Comparison of ENCODE assay signal across 10 cellular contexts in the genomic region with DNA sequence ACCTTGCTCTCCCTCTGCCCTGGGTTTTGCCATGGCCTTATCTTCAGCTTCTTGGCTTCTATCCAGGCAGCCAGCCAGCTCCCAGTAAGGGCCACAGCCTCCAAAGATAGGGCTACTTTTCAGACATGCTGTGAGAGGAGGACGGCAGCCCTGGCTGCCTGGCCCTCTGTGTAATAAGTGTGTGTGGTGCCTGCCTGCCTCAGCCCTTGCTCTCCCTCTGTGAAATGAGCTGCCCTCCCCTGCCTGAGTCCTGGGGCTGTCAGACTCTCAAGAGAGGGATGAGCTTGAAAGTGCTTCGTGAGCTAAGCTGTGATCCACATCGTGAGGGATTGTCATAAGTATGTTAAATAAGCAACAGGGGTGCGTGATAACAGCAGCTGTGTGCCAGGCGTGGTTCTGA. TPM values are rescaled to one million over a fixed set of nuclear protein-coding genes. Genes with fewer than 3 reads are reported as not detected.
DNase-seq lines count a peak whose midpoint lies in the region; ATAC-seq lines count a peak whose summit lies in the region.
"Had no signal": no experiment of that assay in that cellular context is flagged by ENCODE, and none has a peak within 500 bp of the region (broad histone marks: within the 10 kb centered on the region; RNA-seq: fewer than 3 reads in every experiment).

No MANE protein-coding gene starts in this region.

- DNase-seq in GM03348 (ENCODE audit: low spot score): peak; percentile 56
- DNase-seq in right cardiac atrium: peak; percentile 69 to 83 (median 77)
- DNase-seq in stimulated activated effector memory CD8-positive, alpha-beta T cell treated with anti-CD3 and anti-CD28 coated beads, Interleukin-12 subunit alpha, Interleukin-12 subunit beta, amount 100 ng/mL, for 72 hours (ENCODE audit: low spot score in 2 of 2): no peak
- DNase-seq in T-helper 2 cell: no peak
- DNase-seq in CD8-positive, alpha-beta memory T cell: no peak
- DNase-seq: NK-92 treated with Interleukin-12 subunit alpha and Interleukin-12 subunit beta, amount 100 ng/mL, for 24 hours had no signal

- H3K9me3 ChIP-seq in right cardiac atrium (ENCODE audit: control insufficient read depth, low read length): no peaks in the 10 kb centered on the region
- H3K9me3 ChIP-seq in CD8-positive, alpha-beta memory T cell (ENCODE audit: low read length): no peaks in the 10 kb centered on the region

- WGBS in adipose tissue, 3 donors: 23 to 67% (median 59%) methylated on average over 5 of the region's 5 CpGs
- WGBS in right cardiac atrium: 42% methylated on average over 5 of the region's 5 CpGs

- no peaks in the 10 kb centered on the region for H3K36me3 Mint-ChIP-seq in stimulated activated effector memory CD8-positive, alpha-beta T cell treated with anti-CD3 and anti-CD28 coated beads, Interleukin-12 subunit alpha, Interleukin-12 subunit beta, amount 100 ng/mL, for 72 hours
- no peaks in the 10 kb centered on the region for H3K36me3 Mint-ChIP-seq in CD8-positive, alpha-beta memory T cell

- POLR2A ChIA-PET in CD8-positive, alpha-beta memory T cell (lab: Charles Lee): no interaction called here

- H3K27ac ChIP-seq in adipose tissue (ENCODE audit: low read depth, low read length) (peak overlapping the region; percentile 94), right cardiac atrium (ENCODE audit: low read length) (peak overlapping the region; percentile 88), skin epidermis (peak overlapping the region in 13 of 21 experiments; percentile 25 to 87 (median 55))
- H3K27ac ChIP-seq in CD8-positive, alpha-beta memory T cell (ENCODE audit: low read depth, low read length): no peak overlapping the region

- no peaks in the 10 kb centered on the region for H3K4me1 Mint-ChIP-seq in stimulated activated effector memory CD8-positive, alpha-beta T cell treated with anti-CD3 and anti-CD28 coated beads, Interleukin-12 subunit alpha, Interleukin-12 subunit beta, amount 100 ng/mL, for 72 hours
- no peaks in the 10 kb centered on the region for H3K4me1 Mint-ChIP-seq in CD8-positive, alpha-beta memory T cell

- H3K4me3 ChIP-seq in right cardiac atrium (ENCODE audit: low read length) (no peak overlapping the region), skin epidermis (no peak overlapping the region)
- H3K4me3 ChIP-seq in CD8-positive, alpha-beta memory T cell (ENCODE audit: low read length): no peak overlapping the region

- no peaks in the 10 kb centered on the region for H3K27me3 ChIP-seq in right cardiac atrium (ENCODE audit: control insufficient read depth, insufficient read depth)
- no peaks in the 10 kb centered on the region for H3K27me3 ChIP-seq in CD8-positive, alpha-beta memory T cell (ENCODE audit: insufficient read depth, low read length, poor library complexity, severe bottlenecking)

- CTCF ChIA-PET in CD8-positive, alpha-beta memory T cell (lab: Charles Lee): no interaction called here

- H3K27ac Mint-ChIP-seq in stimulated activated effector memory CD8-positive, alpha-beta T cell treated with anti-CD3 and anti-CD28 coated beads, Interleukin-12 subunit alpha, Interleukin-12 subunit beta, amount 100 ng/mL, for 72 hours: no peak overlapping the region
- H3K27ac Mint-ChIP-seq in CD8-positive, alpha-beta memory T cell: no peak overlapping the region
- H3K27ac Mint-ChIP-seq: stimulated activated naive CD8-positive, alpha-beta T cell treated with anti-CD3 and anti-CD28 coated beads, Interleukin-15, Interleukin-2, amounts not matched to agents 100 ng/mL and 50 ng/mL, for 24 hours had no signal

- no peaks in the 10 kb centered on the region for H3K36me3 ChIP-seq in CD8-positive, alpha-beta memory T cell (ENCODE audit: insufficient read depth, low read length)

- intact Hi-C loops in right cardiac atrium (cut with DNase I): no loop called here

- H3K4me3 Mint-ChIP-seq in stimulated activated effector memory CD8-positive, alpha-beta T cell treated with anti-CD3 and anti-CD28 coated beads, Interleukin-12 subunit alpha, Interleukin-12 subunit beta, amount 100 ng/mL, for 72 hours: no peak overlapping the region
- H3K4me3 Mint-ChIP-seq in CD8-positive, alpha-beta memory T cell: no peak overlapping the region
- H3K4me3 Mint-ChIP-seq: stimulated activated naive CD8-positive, alpha-beta T cell treated with anti-CD3 and anti-CD28 coated beads, Interleukin-15, Interleukin-2, amounts not matched to agents 100 ng/mL and 50 ng/mL, for 24 hours had no signal

- H3K27me3 Mint-ChIP-seq in CD8-positive, alpha-beta memory T cell: peaks cover 0 to 4% of the 10 kb centered on the region in 2 donors
- H3K27me3 Mint-ChIP-seq: stimulated activated naive CD8-positive, alpha-beta T cell treated with anti-CD3 and anti-CD28 coated beads, Interleukin-15, Interleukin-2, amounts not matched to agents 100 ng/mL and 50 ng/mL, for 24 hours had no signal

- peak; percentile 72 to 77 for ATAC-seq in right cardiac atrium
- no peak for ATAC-seq in stimulated activated effector memory CD8-positive, alpha-beta T cell treated with anti-CD3 and anti-CD28 coated beads, Interleukin-12 subunit alpha, Interleukin-12 subunit beta, amount 100 ng/mL, for 72 hours
- ATAC-seq in HG02870 (IDR thresholded peaks at IDR 0.05; ENCODE audit: unreplicated experiment): no peak

- H3K4me1 ChIP-seq in right cardiac atrium (ENCODE audit: control insufficient read depth, insufficient read depth, low read length): peaks cover 41% of the 10 kb centered on the region
- no peaks in the 10 kb centered on the region for H3K4me1 ChIP-seq in CD8-positive, alpha-beta memory T cell (ENCODE audit: insufficient read depth, low read length)

- H3K9me3 Mint-ChIP-seq in stimulated activated effector memory CD8-positive, alpha-beta T cell treated with anti-CD3 and anti-CD28 coated beads, Interleukin-12 subunit alpha, Interleukin-12 subunit beta, amount 100 ng/mL, for 72 hours: no peaks in the 10 kb centered on the region
- no peaks in the 10 kb centered on the region for H3K9me3 Mint-ChIP-seq in CD8-positive, alpha-beta memory T cell
- H3K9me3 Mint-ChIP-seq: stimulated activated naive CD8-positive, alpha-beta T cell treated with anti-CD3 and anti-CD28 coated beads, Interleukin-15, Interleukin-2, amounts not matched to agents 100 ng/mL and 50 ng/mL, for 24 hours had no signal

RNA-seq across cellular contexts. Expression of a gene that starts 8.1 kb away (rescaled TPM):
- polyA plus RNA-seq in adipose tissue (10 to 100 TPM; 19.0 to 45.4 (median 35.5) TPM), right cardiac atrium (45.9 TPM)
- 10 to 100 TPM; 53.1 to 67.8 (median 58.7) TPM for total RNA-seq in right cardiac atrium
- 1 to 10 TPM; 1.9 to 2.8 TPM for total RNA-seq in CD8-positive, alpha-beta memory T cell
- 0.13 TPM for polyA plus RNA-seq in CD8-positive, alpha-beta memory T cell

Comparison
In these comparisons a context has a peak if more than half of its experiments do, and no peak if none do; other contexts are left out.
1. DNase-seq: peak in GM03348 (single experiment) and right cardiac atrium (3 of 3); none in stimulated activated effector memory CD8-positive, alpha-beta T cell treated with anti-CD3 and anti-CD28 coated beads, Interleukin-12 subunit alpha, Interleukin-12 subunit beta, amount 100 ng/mL, for 72 hours (0 of 2), T-helper 2 cell (0 of 5) and CD8-positive, alpha-beta memory T cell (0 of 5).
2. ATAC-seq: peak in right cardiac atrium (2 of 2); none in stimulated activated effector memory CD8-positive, alpha-beta T cell treated with anti-CD3 and anti-CD28 coated beads, Interleukin-12 subunit alpha, Interleukin-12 subunit beta, amount 100 ng/mL, for 72 hours (single experiment) and HG02870 (single experiment).
3. RNA of a gene that starts 8.1 kb away (polyA plus RNA-seq): 45.9 TPM in right cardiac atrium (single experiment) and 19.0 to 45.4 TPM in adipose tissue; 0.13 TPM in CD8-positive, alpha-beta memory T cell (single experiment); every median in the first group is over 10 times any median in the second.